Comparison of ENCODE assay signal across 24 cellular contexts in genomic region chr2:103293266-103293583, GRCh38.
DNase-seq lines count a peak whose midpoint lies in the region; ATAC-seq and FAIRE-seq lines count a peak whose summit lies in the region.
"Had no signal": no experiment of that assay in that cellular context is flagged by ENCODE, and none has a peak within 500 bp of the region (broad histone marks: within the 10 kb centered on the region; RNA-seq: fewer than 3 reads in every experiment).

No MANE protein-coding gene starts in this region.

- 0 out of 2 replicates have a peak overlapping the region, but pooled peaks have one; percentile 12 for H3K4me3 ChIP-seq in HUES48 (ENCODE audit: low read depth, low read length)
- H3K4me3 ChIP-seq in iPS-18a (ENCODE audit: low read length): peak overlapping the region; percentile 34
- H3K4me3 ChIP-seq: body of pancreas, Peyer's patch, tibial artery had no signal

- H3K9ac ChIP-seq in HUES48 (ENCODE audit: low read depth, low read length) (no peak overlapping the region), iPS-18a (ENCODE audit: low read length) (peak overlapping the region; percentile 17)

- H3K4me1 ChIP-seq in HUES48 (ENCODE audit: control insufficient read depth, insufficient read depth, low read length): peaks cover 32% of the 10 kb centered on the region
- H3K4me1 ChIP-seq in iPS-18a (ENCODE audit: control insufficient read depth, low read depth, low read length): peaks cover 40% of the 10 kb centered on the region
- H3K4me1 ChIP-seq: body of pancreas, Peyer's patch, tibial artery had no signal

- H3K27ac ChIP-seq in HUES48 (ENCODE audit: low read depth, low read length) (no peak overlapping the region), iPS-18a (ENCODE audit: low read length) (no peak overlapping the region)
- H3K27ac ChIP-seq: body of pancreas, Peyer's patch, tibial artery, WERI-Rb-1 had no signal

- FAIRE-seq in HTR-8/SVneo (lab: Jason Lieb, UNC): no peak

- H3K9me3 ChIP-seq in HUES48 (ENCODE audit: control insufficient read depth, insufficient read depth, low read length): no peaks in the 10 kb centered on the region
- no peaks in the 10 kb centered on the region for H3K9me3 ChIP-seq in iPS-18a (ENCODE audit: control insufficient read depth, low read depth, low read length)
- H3K9me3 ChIP-seq: body of pancreas, Peyer's patch, tibial artery had no signal

- DNase-seq in astrocyte of the hippocampus (ENCODE audit: low read depth, low spot score) (peak; percentile 39), retina (peak; percentile 39), HTR-8/SVneo (ENCODE audit: insufficient read length, low spot score) (no peak), NOMO-1 treated with DMSO at 0.1 percent for 48 hours (lab: John Stamatoyannopoulos, UW; ENCODE audit: unreplicated experiment) (no peak)
- DNase-seq: activated CD4-positive, alpha-beta T cell treated with anti-CD3 and anti-CD28 coated beads, Interleukin-2, amount 10 ng/mL, durations not matched to agents 7 days and 5 days; activated gamma-delta T cell treated with Interleukin-2 at 50 U/mL for 16 hours; activated T-cell treated with anti-CD3 and anti-CD28 coated beads, Interleukin-2, amount 50 U/mL, for 4 hours; body of pancreas; COR-L47; DMS79; effector CD4-positive, alpha-beta T cell; erythroblast; kidney glomerular epithelial cell; NCI-H1694 treated with DMSO at 0.1 percent for 48 hours; NCI-H2171 treated with DMSO at 0.1 percent for 48 hours; Peyer's patch; SHP77 treated with DMSO at 0.1 percent for 48 hours; stimulated activated CD4-positive, alpha-beta T cell treated with anti-CD3 and anti-CD28 coated beads, Interleukin-2, amount 100 ng/mL, for 24 hours; T1000; tibial artery; WERI-Rb-1 had no signal

- H3K27me3 ChIP-seq in HUES48 (ENCODE audit: control insufficient read depth, insufficient read depth, low read length) (no peaks in the 10 kb centered on the region), iPS-18a (ENCODE audit: control insufficient read depth, insufficient read depth, low read length) (peaks cover 11% of the 10 kb centered on the region)
- H3K27me3 ChIP-seq: body of pancreas, Peyer's patch had no signal

- ATAC-seq in GM21619 (IDR thresholded peaks at IDR 0.05; ENCODE audit: unreplicated experiment): no peak
- ATAC-seq: activated T-cell treated with anti-CD3 and anti-CD28 coated beads, Interleukin-2, amount 50 U/mL, for 4 hours; body of pancreas had no signal

- H3K36me3 ChIP-seq in HUES48 (ENCODE audit: control insufficient read depth, insufficient read depth, low read length) (no peaks in the 10 kb centered on the region), iPS-18a (ENCODE audit: control insufficient read depth, low read depth, low read length) (no peaks in the 10 kb centered on the region)
- H3K36me3 ChIP-seq: Peyer's patch, tibial artery, WERI-Rb-1 had no signal

Comparison
In these comparisons a context has a peak if more than half of its experiments do, and no peak if none do; other contexts are left out.
1. DNase-seq: peak in astrocyte of the hippocampus (single experiment) and retina (single experiment); none in HTR-8/SVneo (single experiment) and NOMO-1 treated with DMSO at 0.1 percent for 48 hours (single experiment).